ENCODE assay signal across 16 cellular contexts in genomic region chr2:161994766-161995165, GRCh38.
A peak's percentile ranks its signal among the peaks of the same experiment; 100 is the strongest.
DNase-seq lines count a peak whose midpoint lies in the region; ATAC-seq lines count a peak whose summit lies in the region.
"Had no signal": no experiment of that assay in that cellular context is flagged by ENCODE, and none has a peak within 500 bp of the region (broad histone marks: within the 10 kb centered on the region; RNA-seq: fewer than 3 reads in every experiment).

No MANE protein-coding gene starts in this region.

- H2AFZ ChIP-seq in neuronal stem cell (ENCODE audit: low read length): peak overlapping the region; percentile 60

- no peaks in the 10 kb centered on the region for H3K27me3 Mint-ChIP-seq in activated naive CD4-positive, alpha-beta T cell treated with anti-CD3 and anti-CD28 coated beads for 36 hours (ENCODE audit: low read depth)

- no peaks in the 10 kb centered on the region for H3K27me3 ChIP-seq in neuronal stem cell (ENCODE audit: control insufficient read depth in 3 of 3, insufficient read depth in 3 of 3, low read depth in 1 of 3, low read length in 3 of 3)
- H3K27me3 ChIP-seq: breast epithelium, dorsolateral prefrontal cortex, esophagus muscularis mucosa, pancreas, suprapubic skin had no signal

- H3K4ac ChIP-seq in neuronal stem cell (ENCODE audit: low read length): no peak overlapping the region

- no peaks in the 10 kb centered on the region for H3K9me3 ChIP-seq in neuronal stem cell (replicated peaks in 1 of 2; ENCODE audit: control insufficient read depth in 2 of 2, insufficient read depth in 1 of 2, low read depth in 1 of 2, low read length in 2 of 2)
- H3K9me3 ChIP-seq: breast epithelium, esophagus muscularis mucosa, pancreas, suprapubic skin had no signal

- H3K4me1 ChIP-seq in neuronal stem cell (ENCODE audit: control insufficient read depth in 2 of 2, insufficient read depth in 1 of 2, low read depth in 1 of 2, low read length in 2 of 2): peaks cover 0 to 2% of the 10 kb centered on the region in 2 donors
- H3K4me1 ChIP-seq: esophagus muscularis mucosa, pancreas, suprapubic skin had no signal

- no peak overlapping the region for H3K27ac ChIP-seq in neuronal stem cell (replicated peaks; ENCODE audit: low read length)
- H3K27ac ChIP-seq: breast epithelium, esophagus muscularis mucosa, pancreas, suprapubic skin had no signal

- H4K8ac ChIP-seq in neuronal stem cell (ENCODE audit: low read depth, low read length): no peak overlapping the region

- H3K4me2 ChIP-seq in neuronal stem cell (ENCODE audit: insufficient read depth, low read length, poor library complexity, severe bottlenecking): no peak overlapping the region

- H2BK15ac ChIP-seq in neuronal stem cell (ENCODE audit: low read length): no peak overlapping the region

- no peaks in the 10 kb centered on the region for H3K36me3 ChIP-seq in neuronal stem cell (replicated peaks in 1 of 2; ENCODE audit: control insufficient read depth in 2 of 2, insufficient read depth in 2 of 2, low read length in 2 of 2)
- H3K36me3 ChIP-seq: breast epithelium, pancreas, suprapubic skin had no signal

- intact Hi-C loops in activated naive CD4-positive, alpha-beta T cell treated with anti-CD3 and anti-CD28 coated beads for 36 hours (cut with micrococcal nuclease): loop anchor here (5.0 kb wide), 2 partner anchors 128 to 323 kb away; partner anchors contain the start of gene IFIH1
- intact Hi-C loops in Right ventricle myocardium inferior (cut with DNase I): no loop called here

- no peak overlapping the region for H3K9ac ChIP-seq in neuronal stem cell (ENCODE audit: low read depth, low read length, poor library complexity)

- CTCF ChIA-PET in activated naive CD4-positive, alpha-beta T cell treated with anti-CD3 and anti-CD28 coated beads for 36 hours (lab: Charles Lee): interaction anchor here (0.8 to 1.6 kb wide), 5 partner anchors 10 to 128 kb away, joined by 3 to 7 read pairs (median 4); no protein-coding TSS in a partner anchor

- no peak overlapping the region for H2AK5ac ChIP-seq in neuronal stem cell (ENCODE audit: low read depth, low read length)

- no peak overlapping the region for H3K4me3 ChIP-seq in neuronal stem cell (ENCODE audit: low read length in 2 of 2)
- H3K4me3 ChIP-seq: breast epithelium, esophagus muscularis mucosa, pancreas, suprapubic skin had no signal

- no peaks in the 10 kb centered on the region for H3K79me1 ChIP-seq in neuronal stem cell (ENCODE audit: low read depth, low read length)

- WGBS in neuronal stem cell (ENCODE audit: extremely low coverage in 2 of 2, insufficient read length in 2 of 2, insufficient replicate concordance in 1 of 2), 2 donors: no CpG with 5 or more reads among the region's 4 CpGs

- H2BK12ac ChIP-seq in neuronal stem cell (ENCODE audit: low read length): no peak overlapping the region

- no peak overlapping the region for H2BK5ac ChIP-seq in neuronal stem cell (ENCODE audit: low read length)

- H3K4me3 Mint-ChIP-seq in activated naive CD4-positive, alpha-beta T cell treated with anti-CD3 and anti-CD28 coated beads for 36 hours: peak overlapping the region; percentile 70

- no peak for DNase-seq in activated naive CD4-positive, alpha-beta T cell treated with anti-CD3 and anti-CD28 coated beads for 36 hours
- DNase-seq in activated naive CD4-positive, alpha-beta T cell (lab: John Stamatoyannopoulos, UW): no peak
- DNase-seq in MV-4-11 (lab: John Stamatoyannopoulos, UW): peak; percentile 54
- DNase-seq in activated naive CD4-positive, alpha-beta T cell treated with anti-CD3 and anti-CD28 coated beads, Interleukin-2, amount 50 U/mL, for 72 hours (ENCODE audit: low spot score in 2 of 2): no peak
- DNase-seq in neuronal stem cell (ENCODE audit: low spot score): no peak
- no peak for DNase-seq in NCI-H446 treated with DMSO at 0.1 percent for 48 hours (lab: John Stamatoyannopoulos, UW)
- no peak for DNase-seq in middle frontal gyrus (ENCODE audit: extremely low spot score, low spot score)
- no peak for DNase-seq in Right ventricle myocardium inferior (ENCODE audit: missing footprints)
- DNase-seq: dorsolateral prefrontal cortex; left ventricle myocardium superior; NCI-H2029; pancreas; stimulated activated CD4-positive, alpha-beta T cell treated with anti-CD3 and anti-CD28 coated beads, Interleukin-2, amount 100 ng/mL, for 48 hours had no signal

- peaks cover 53% of the 10 kb centered on the region for H3K4me1 Mint-ChIP-seq in activated naive CD4-positive, alpha-beta T cell treated with anti-CD3 and anti-CD28 coated beads for 36 hours (ENCODE audit: low read depth)

- no peak overlapping the region for H3K23ac ChIP-seq in neuronal stem cell (ENCODE audit: low read depth, low read length, poor library complexity)

- H4K91ac ChIP-seq in neuronal stem cell (ENCODE audit: low read depth, low read length, poor library complexity): no peak overlapping the region

- peak overlapping the region; percentile 79 for H3K27ac Mint-ChIP-seq in activated naive CD4-positive, alpha-beta T cell treated with anti-CD3 and anti-CD28 coated beads for 36 hours
- H3K27ac Mint-ChIP-seq in activated naive CD4-positive, alpha-beta T cell treated with anti-CD3 and anti-CD28 coated beads, Interleukin-2, amount 50 U/mL, for 72 hours: peak overlapping the region; percentile 66 to 85

- ATAC-seq in activated naive CD4-positive, alpha-beta T cell treated with anti-CD3 and anti-CD28 coated beads, Interleukin-2, amount 50 U/mL, for 72 hours: no peak
- no peak for ATAC-seq in Right ventricle myocardium inferior
- ATAC-seq: left ventricle myocardium superior had no signal

- H3K36me3 Mint-ChIP-seq in activated naive CD4-positive, alpha-beta T cell treated with anti-CD3 and anti-CD28 coated beads for 36 hours (ENCODE audit: low read depth): peaks cover 7% of the 10 kb centered on the region
- peaks cover 0 to 44% of the 10 kb centered on the region in 2 donors for H3K36me3 Mint-ChIP-seq in activated naive CD4-positive, alpha-beta T cell treated with anti-CD3 and anti-CD28 coated beads, Interleukin-2, amount 50 U/mL, for 72 hours

- no peak overlapping the region for H2BK120ac ChIP-seq in neuronal stem cell (ENCODE audit: low read depth, low read length)

- no peak overlapping the region for H3K14ac ChIP-seq in neuronal stem cell (ENCODE audit: low read length)

- no peak overlapping the region for H3K18ac ChIP-seq in neuronal stem cell (ENCODE audit: low read length)

- H3K9me3 Mint-ChIP-seq in activated naive CD4-positive, alpha-beta T cell treated with anti-CD3 and anti-CD28 coated beads for 36 hours: no peaks in the 10 kb centered on the region
- no peaks in the 10 kb centered on the region for H3K9me3 Mint-ChIP-seq in activated naive CD4-positive, alpha-beta T cell treated with anti-CD3 and anti-CD28 coated beads, Interleukin-2, amount 50 U/mL, for 72 hours
